In genomic region chr19:15449620-15450527, GRCh38 we compare ENCODE assay signal across 8 cellular contexts. TPM values are rescaled to one million over a fixed set of nuclear protein-coding genes. Genes with fewer than 3 reads are reported as not detected.
DNase-seq lines count a peak whose midpoint lies in the region; ATAC-seq and TF ChIP-seq lines count a peak whose summit lies in the region.

Gene WIZ, minus strand, starts transcription at chr19:15449956. Its CDS starts 1,649 bp downstream, at chr19:15448307.

- no peak for TF ChIP-seq POLR2A in ovary (IDR thresholded peaks at IDR 0.05)

- 1 to 3% (median 1%) methylated on average over 10 to 69 of the region's 77 CpGs for WGBS in ovary, 3 donors

- peaks cover 16% of the 10 kb centered on the region for H3K4me1 ChIP-seq in ovary (ENCODE audit: insufficient read depth)

- no peaks in the 10 kb centered on the region for H3K36me3 Mint-ChIP-seq in activated naive CD8-positive, alpha-beta T cell

- TF ChIP-seq CTCF in ovary (IDR thresholded peaks at IDR 0.05) = no peak

- H3K27me3 Mint-ChIP-seq in activated naive CD8-positive, alpha-beta T cell = no peaks in the 10 kb centered on the region

- no peak for TF ChIP-seq EP300 in ovary (IDR thresholded peaks at IDR 0.05)

- H3K4me3 Mint-ChIP-seq in activated naive CD8-positive, alpha-beta T cell = peak within 1 kb of the TSS; percentile 87

- peak within 1 kb of the TSS; percentile 90 for H3K4me3 ChIP-seq in ovary

- H3K9me3 ChIP-seq in ovary = no peaks in the 10 kb centered on the region

- H3K27me3 ChIP-seq in ovary = no peaks in the 10 kb centered on the region

- H3K27ac Mint-ChIP-seq in activated naive CD8-positive, alpha-beta T cell = peak within 1 kb of the TSS; percentile 90

- DNase-seq in NCI-H1436 (lab: John Stamatoyannopoulos, UW) (peak; percentile 69), NCI-H1436 treated with DMSO at 0.1 percent for 48 hours (lab: John Stamatoyannopoulos, UW) (no peak), HPDE6-E6E7 (ENCODE audit: extremely low spot score) (peak; percentile 61), SW480 (ENCODE audit: low spot score) (peak; percentile 68), Right ventricle myocardium inferior (ENCODE audit: missing footprints) (peak; percentile 94), ovary (peak; percentile 81 to 92 (median 91))

- H3K4me1 Mint-ChIP-seq in activated naive CD8-positive, alpha-beta T cell (ENCODE audit: low read depth) = peaks cover 30% of the 10 kb centered on the region

- ATAC-seq in Right ventricle myocardium inferior = peak; percentile 10

- H3K27ac ChIP-seq in ovary = peak within 1 kb of the TSS; percentile 33 to 93
- peak within 1 kb of the TSS; percentile 61 for H3K27ac ChIP-seq in temporal lobe (ENCODE audit: low read depth, low read length)

- H3K9me3 Mint-ChIP-seq in activated naive CD8-positive, alpha-beta T cell (ENCODE audit: low read depth) = no peaks in the 10 kb centered on the region

- H3K36me3 ChIP-seq in ovary = no peaks in the 10 kb centered on the region

- intact Hi-C loops in Right ventricle myocardium inferior (cut with DNase I) (loop anchor here (5.0 to 10.0 kb wide), 2 partner anchors 73 to 105 kb away; partner anchors contain the start of gene AKAP8), ovary (cut with DNase I) (no loop called here)

RNA-seq across cellular contexts. Expression of gene WIZ, which starts in this region (rescaled TPM):
- 31.3 TPM for total RNA-seq in Right ventricle myocardium inferior
- 10 to 100 TPM; 21.0 to 46.5 (median 41.7) TPM for total RNA-seq in ovary
- 10 to 100 TPM in 1 of 2 donors, 1 to 10 TPM in 1; 4.8 to 24.7 TPM for polyA plus RNA-seq in ovary
- 19.4 TPM for total RNA-seq in temporal lobe
